ENCODE assay signal across 19 cellular contexts in the genomic region with DNA sequence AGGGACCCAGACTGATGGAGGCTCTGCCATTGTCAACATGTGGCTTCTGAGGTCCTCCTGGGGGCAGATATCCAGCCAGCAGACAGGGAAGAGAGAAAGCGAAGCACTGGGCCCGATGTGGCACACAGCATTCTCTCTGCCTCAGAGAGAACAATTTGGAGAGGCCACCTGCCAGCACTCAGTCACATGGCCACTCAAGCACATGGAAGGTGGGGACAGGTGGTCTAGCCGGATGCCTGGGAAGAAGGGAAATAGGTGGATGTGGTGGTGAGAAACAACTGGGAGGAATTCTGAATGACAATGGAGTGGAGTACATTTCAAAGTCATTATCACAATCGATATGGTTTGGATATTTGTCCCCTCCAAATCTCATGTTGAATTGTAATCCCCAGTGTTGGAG.
"Had no signal": no experiment of that assay in that cellular context is flagged by ENCODE, and none has a peak within 500 bp of the region (broad histone marks: within the 10 kb centered on the region; RNA-seq: fewer than 3 reads in every experiment).

No MANE protein-coding gene starts in this region.

- H3K9me3 Mint-ChIP-seq: IgD-negative memory B cell had no signal

- H3K9ac ChIP-seq: KMS-11 had no signal

- H3K4me3 ChIP-seq: K562, SJSA1, SK-N-MC had no signal

- H3K4me3 Mint-ChIP-seq: IgD-negative memory B cell had no signal

- DNase-seq: Kasumi-1, MM.1S, NCI-H1092 treated with DMSO at 0.1 percent for 48 hours, NCI-H1417 treated with DMSO at 0.1 percent for 48 hours, NCI-H1694, NCI-H187 treated with DMSO at 0.1 percent for 48 hours, NCI-H2029 treated with DMSO at 0.1 percent for 48 hours, NCI-H2227 treated with DMSO at 0.1 percent for 48 hours, NCI-H526 treated with DMSO at 0.1 percent for 48 hours, Right ventricle myocardium superior, RPMI8226, SIG-M5, T-helper 2 cell had no signal

- ATAC-seq: K562 had no signal

- H3K36me3 ChIP-seq: SJSA1 had no signal

- H3K27me3 ChIP-seq: SJSA1 had no signal

- H3K4me2 ChIP-seq: KMS-11 had no signal

- H3K4me1 ChIP-seq: SJSA1 had no signal

- H3K27ac ChIP-seq: HL-60, KMS-11, SJSA1, SK-N-MC had no signal

- H3K27ac Mint-ChIP-seq: IgD-negative memory B cell had no signal

- H3K9me3 ChIP-seq: SJSA1 had no signal
